14 cellular contexts compared by ENCODE assay signal in the genomic region with DNA sequence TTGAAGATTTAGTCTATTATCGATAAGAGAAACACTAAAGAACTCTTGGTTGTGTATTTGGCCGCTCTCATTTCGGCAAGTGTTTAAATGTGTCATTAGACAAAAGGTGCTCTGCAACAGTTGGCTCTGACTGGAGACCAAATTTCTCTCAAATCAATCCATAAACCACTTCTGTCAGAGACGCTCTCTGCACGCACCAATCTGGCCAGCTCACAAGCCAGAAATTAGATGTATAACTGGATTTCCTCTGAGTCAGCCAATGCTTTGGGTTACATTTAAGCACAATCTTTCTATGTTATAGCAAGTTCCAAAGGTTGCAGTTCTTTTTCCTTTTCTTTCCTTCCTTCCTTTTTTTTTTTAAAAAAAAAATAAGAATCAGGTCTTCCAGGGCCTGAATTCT. TPM values are rescaled to one million over a fixed set of nuclear protein-coding genes. Genes with fewer than 3 reads are reported as not detected.
"Had no signal": no experiment of that assay in that cellular context is flagged by ENCODE, and none has a peak within 500 bp of the region (broad histone marks: within the 10 kb centered on the region; RNA-seq: fewer than 3 reads in every experiment).

No MANE protein-coding gene starts in this region.

- H3K27ac Mint-ChIP-seq: activated T-helper 1 cell treated with anti-CD3 and anti-CD28 coated beads, Interleukin-12 subunit alpha, Interleukin-12 subunit beta, Interleukin-2, Interleukin-4 antibody, amounts not matched to agents 30 ng/mL and 10 ng/mL and 1 ng/mL, durations not matched to agents 14 hours and 24 hours and 36 hours; brain; stimulated activated effector memory CD8-positive, alpha-beta T cell treated with anti-CD3 and anti-CD28 coated beads, Interleukin-12 subunit alpha, Interleukin-12 subunit beta, amount 100 ng/mL, for 72 hours; T-cell had no signal

- DNase-seq: cortex of kidney; sigmoid colon; stimulated activated CD4-positive, alpha-beta T cell treated with anti-CD3 and anti-CD28 coated beads, Interleukin-12 subunit alpha, Interleukin-12 subunit beta, amount 100 ng/mL, for 4 hours; stimulated activated CD4-positive, alpha-beta T cell treated with anti-CD3 and anti-CD28 coated beads, Interleukin-2, amount 100 ng/mL, for 24 hours; T-cell; T-helper 9 cell had no signal

- H3K4me3 ChIP-seq: gastroesophageal sphincter, sigmoid colon had no signal

- H3K27me3 Mint-ChIP-seq: T-cell had no signal

- H3K4me3 Mint-ChIP-seq: activated T-helper 1 cell treated with anti-CD3 and anti-CD28 coated beads, Interleukin-12 subunit alpha, Interleukin-12 subunit beta, Interleukin-2, Interleukin-4 antibody, amounts not matched to agents 30 ng/mL and 10 ng/mL and 1 ng/mL, durations not matched to agents 14 hours and 24 hours and 36 hours; stimulated activated effector memory CD8-positive, alpha-beta T cell treated with anti-CD3 and anti-CD28 coated beads, Interleukin-12 subunit alpha, Interleukin-12 subunit beta, amount 100 ng/mL, for 72 hours; T-cell had no signal

- H3K4me1 ChIP-seq: parathyroid adenoma had no signal

- H2AFZ ChIP-seq: parathyroid adenoma had no signal

- H3K27ac ChIP-seq: epithelial cell of prostate, gastroesophageal sphincter, parathyroid adenoma had no signal

- H3K79me2 ChIP-seq: parathyroid adenoma had no signal

- ATAC-seq: activated CD4-positive, CD25-positive, alpha-beta regulatory T cell treated with anti-CD3 and anti-CD28 coated beads, Interleukin-2, amount 50 U/mL, for 24 hours; gastroesophageal sphincter; left lobe of liver; stimulated activated effector memory CD8-positive, alpha-beta T cell treated with anti-CD3 and anti-CD28 coated beads, Interleukin-12 subunit alpha, Interleukin-12 subunit beta, amount 100 ng/mL, for 72 hours; T-cell had no signal

- H3K36me3 Mint-ChIP-seq: brain; stimulated activated effector memory CD8-positive, alpha-beta T cell treated with anti-CD3 and anti-CD28 coated beads, Interleukin-12 subunit alpha, Interleukin-12 subunit beta, amount 100 ng/mL, for 72 hours; T-cell had no signal

- H3K36me3 ChIP-seq: gastroesophageal sphincter, sigmoid colon had no signal

- H3K27me3 ChIP-seq: gastroesophageal sphincter, sigmoid colon had no signal

- H3K9me3 Mint-ChIP-seq: stimulated activated effector memory CD8-positive, alpha-beta T cell treated with anti-CD3 and anti-CD28 coated beads, Interleukin-12 subunit alpha, Interleukin-12 subunit beta, amount 100 ng/mL, for 72 hours had no signal

RNA-seq across cellular contexts. Expression of gene PARVA, which starts 17.6 kb away (rescaled TPM):
- total RNA-seq: activated T-helper 1 cell treated with anti-CD3 and anti-CD28 coated beads, Interleukin-12 subunit alpha, Interleukin-12 subunit beta, Interleukin-2, Interleukin-4 antibody, amounts not matched to agents 30 ng/mL and 10 ng/mL and 1 ng/mL, durations not matched to agents 14 hours and 24 hours and 36 hours had no signal
